ENCODE assay signal across 8 cellular contexts in genomic region chr1:23018661-23019093, GRCh38. TPM values are rescaled to one million over a fixed set of nuclear protein-coding genes. Genes with fewer than 3 reads are reported as not detected.
DNase-seq lines count a peak whose midpoint lies in the region; ATAC-seq, FAIRE-seq and TF ChIP-seq lines count a peak whose summit lies in the region.

No MANE protein-coding gene starts in this region.

- H4K5ac ChIP-seq in IMR-90 (ENCODE audit: low read depth, low read length): peak overlapping the region; percentile 87

- H3K4me1 ChIP-seq in Caco-2 (no peaks in the 10 kb centered on the region), IMR-90 (ENCODE audit: control insufficient read depth, insufficient read depth, low read length) (peaks cover 2% of the 10 kb centered on the region; the same call in 1 of the 2 replicates), breast epithelium (peaks cover 0 to 6% of the 10 kb centered on the region in 2 donors), lower lobe of right lung (peaks cover 23% of the 10 kb centered on the region)

- H3K27me3 Mint-ChIP-seq in Caco-2 (ENCODE audit: insufficient read depth, unreplicated experiment): no peaks in the 10 kb centered on the region

- peak overlapping the region; percentile 95 for H3K27ac Mint-ChIP-seq in Caco-2 (ENCODE audit: unreplicated experiment)

- 0% methylated on average over 2 of the region's 10 CpGs; no CpG with 5 or more reads in 1 of the 2 experiments for WGBS in IMR-90 (ENCODE audit: extremely low coverage in 2 of 2, insufficient read length in 1 of 2), 2 experiments

- H3K36me3 ChIP-seq in Caco-2 (ENCODE audit: control insufficient read depth, insufficient read depth, low read length) (no peaks in the 10 kb centered on the region), IMR-90 (ENCODE audit: control insufficient read depth, insufficient read depth, low read length) (no peaks in the 10 kb centered on the region), breast epithelium (no peaks in the 10 kb centered on the region), lower lobe of right lung (no peaks in the 10 kb centered on the region)

- H3K4me3 Mint-ChIP-seq in Caco-2 (ENCODE audit: unreplicated experiment): peak overlapping the region; percentile 77

- BruUV-seq in Caco-2 (replicated peaks; lab: Mats Ljungman, UMichigan) (TSS peak; percentile 83), IMR-90 (replicated peaks; lab: Mats Ljungman, UMichigan) (no TSS peak)

- no peak overlapping the region for H2BK20ac ChIP-seq in IMR-90 (ENCODE audit: low read depth, low read length)

- peak overlapping the region; percentile 67; the same call in 1 of the 2 replicates for H3K4ac ChIP-seq in IMR-90 (ENCODE audit: low read depth, low read length)

- dilution Hi-C loops in IMR-90 (cut with HindIII; ENCODE audit: low sequenced_read_pairs, unreplicated experiment): no loop called here

- peak; percentile 1; the same call in 1 of the 2 replicates for ATAC-seq in IMR-90 (ENCODE audit: low read depth)
- ATAC-seq in lower lobe of right lung: peak; percentile 1 to 8
- ATAC-seq in GM21529 (IDR thresholded peaks at IDR 0.05; ENCODE audit: unreplicated experiment): no peak

- in situ Hi-C loops in IMR-90 (cut with MboI; ENCODE audit: low sequenced_read_pairs): no loop called here

- peak overlapping the region; percentile 20 for H3K18ac ChIP-seq in IMR-90 (ENCODE audit: low read depth, low read length)

- H3K23ac ChIP-seq in IMR-90 (ENCODE audit: low read depth, low read length): peak overlapping the region; percentile 78

- H3K4me1 Mint-ChIP-seq in Caco-2 (ENCODE audit: low read depth, unreplicated experiment): no peaks in the 10 kb centered on the region

- peak overlapping the region; percentile 8; the same call in 1 of the 2 replicates for H4K91ac ChIP-seq in IMR-90 (ENCODE audit: insufficient read depth, low read depth, low read length)

- H2BK5ac ChIP-seq in IMR-90 (ENCODE audit: low read depth, low read length, poor library complexity, severe bottlenecking): peak overlapping the region; percentile 82

- H3K4me3 ChIP-seq in Caco-2 (ENCODE audit: low read depth, low read length) (peak overlapping the region; percentile 93), IMR-90 (ENCODE audit: insufficient read depth, low read depth, low read length) (peak overlapping the region; percentile 59), breast epithelium (peak overlapping the region; percentile 98 to 99 (median 99)), lower lobe of right lung (peak overlapping the region; percentile 96)

- H3K36me3 Mint-ChIP-seq in Caco-2 (ENCODE audit: insufficient read depth, unreplicated experiment): peaks cover 14% of the 10 kb centered on the region

- POLR2A ChIA-PET in Caco-2 (lab: Charles Lee): interaction anchor here (1.0 kb wide), 1 partner anchor 22 kb away, joined by 3 read pairs; no protein-coding TSS in a partner anchor
- POLR2A ChIA-PET in IMR-90 (lab: Charles Lee; ENCODE audit: unreplicated experiment): interaction anchor here (1.0 kb wide), 1 partner anchor 25 kb away, joined by 3 read pairs; no protein-coding TSS in a partner anchor

- peaks cover 8% of the 10 kb centered on the region for H3K9me3 ChIP-seq in Caco-2
- no peaks in the 10 kb centered on the region for H3K9me3 ChIP-seq in IMR-90 (ENCODE audit: control insufficient read depth, insufficient read depth, low read length)
- peaks cover 0 to 8% of the 10 kb centered on the region in 2 donors for H3K9me3 ChIP-seq in breast epithelium
- no peaks in the 10 kb centered on the region for H3K9me3 ChIP-seq in lower lobe of right lung

- intact Hi-C loops in Caco-2 (cut with micrococcal nuclease; ENCODE audit: unreplicated experiment): loop anchor here (5.0 kb wide), 1 partner anchor 149 kb away; the partner anchor contains the start of gene LUZP1
- intact Hi-C loops in IMR-90 (cut with micrococcal nuclease): no loop called here
- intact Hi-C loops in breast epithelium (cut with DNase I; ENCODE audit: low total_unique reads): no loop called here
- intact Hi-C loops in lower lobe of right lung (cut with DNase I): no loop called here

- no peak for FAIRE-seq in urothelium cell line (lab: Jason Lieb, UNC)

- H4K8ac ChIP-seq in IMR-90 (ENCODE audit: low read depth in 2 of 2, low read length in 2 of 2): peak overlapping the region; percentile 89 to 99

- peak overlapping the region; percentile 70; the same call in 1 of the 2 replicates for H3K56ac ChIP-seq in IMR-90 (ENCODE audit: extremely low read depth, insufficient read depth, low read length)

- no peak for DNase-seq in Caco-2
- DNase-seq in IMR-90: no peak
- no peak for DNase-seq in breast epithelium (ENCODE audit: low spot score in 2 of 2)
- no peak for DNase-seq in lower lobe of right lung
- peak; percentile 27 for DNase-seq in urothelium cell line (ENCODE audit: low spot score)
- DNase-seq in NCI-H1092 (lab: John Stamatoyannopoulos, UW): no peak
- DNase-seq in dermis blood vessel endothelial cell: no peak

- peaks cover 9% of the 10 kb centered on the region for H3K9me3 Mint-ChIP-seq in Caco-2 (ENCODE audit: unreplicated experiment)

- CTCF ChIA-PET in Caco-2 (lab: Charles Lee): interaction anchor here (0.7 kb wide), 1 partner anchor 83 kb away, joined by 4 read pairs; no protein-coding TSS in a partner anchor
- CTCF ChIA-PET in IMR-90 (lab: Yijun Ruan, JAX): interaction anchor here (0.6 kb wide), 1 partner anchor 468 kb away, joined by 3 read pairs; no protein-coding TSS in a partner anchor

- H2AK9ac ChIP-seq in IMR-90 (replicated peaks; ENCODE audit: low read depth, low read length, poor library complexity): no peak overlapping the region

- H2AK5ac ChIP-seq in IMR-90 (ENCODE audit: low read depth, low read length): no peak overlapping the region; the same call in 1 of the 2 replicates

- peak overlapping the region; percentile 2; the same call in 1 of the 2 replicates for H2BK120ac ChIP-seq in IMR-90 (ENCODE audit: low read depth, low read length)

- peak overlapping the region; percentile 68 for H3K9ac ChIP-seq in IMR-90 (ENCODE audit: low read depth, low read length)

- peak overlapping the region; percentile 92 for H3K4me2 ChIP-seq in IMR-90 (ENCODE audit: low read depth, low read length)

- H3K27ac ChIP-seq in IMR-90 (ENCODE audit: insufficient read depth, low read length) (peak overlapping the region; percentile 33), breast epithelium (peak overlapping the region; percentile 91 to 92), lower lobe of right lung (peak overlapping the region; percentile 93)

- peak overlapping the region; percentile 75 for H3K14ac ChIP-seq in IMR-90 (replicated peaks; ENCODE audit: low read depth, low read length)

- no peak for TF ChIP-seq RAD21 in IMR-90 (IDR thresholded peaks at IDR 0.05; ENCODE audit: low read length)

- no peak for TF ChIP-seq CTCF in Caco-2 (IDR thresholded peaks at IDR 0.05; ENCODE audit: insufficient read depth in 1 of 2, low read depth in 1 of 2, low read length in 1 of 2, severe bottlenecking in 1 of 2, unreplicated experiment in 1 of 2)
- no peak for TF ChIP-seq CTCF in IMR-90 (conservative IDR thresholded peaks at IDR 0.05; ENCODE audit: low read depth, low read length)
- no peak for TF ChIP-seq CTCF in breast epithelium (IDR thresholded peaks at IDR 0.05)
- TF ChIP-seq CTCF in lower lobe of right lung (IDR thresholded peaks at IDR 0.05): no peak

- peaks cover 0 to 29% of the 10 kb centered on the region in 2 experiments; a peak in 2 of 4 replicates for H3K79me1 ChIP-seq in IMR-90 (ENCODE audit: low read depth in 1 of 2, low read length in 2 of 2)

- no peaks in the 10 kb centered on the region for H3K9me1 ChIP-seq in IMR-90 (ENCODE audit: insufficient read depth, low read length)

- TF ChIP-seq POLR2A in IMR-90 (IDR thresholded peaks at IDR 0.05; ENCODE audit: low read depth, low read length) (no peak), breast epithelium (IDR thresholded peaks at IDR 0.05) (no peak)

- no peak overlapping the region for H2BK15ac ChIP-seq in IMR-90 (ENCODE audit: low read depth, low read length)

- peak overlapping the region; percentile 90 for H2AFZ ChIP-seq in IMR-90 (replicated peaks; ENCODE audit: low read length, poor library complexity)

- peaks cover 29% of the 10 kb centered on the region for H4K20me1 ChIP-seq in IMR-90 (ENCODE audit: insufficient read depth, low read length)

- no peaks in the 10 kb centered on the region for H3K27me3 ChIP-seq in Caco-2 (replicated peaks; ENCODE audit: control insufficient read depth, insufficient read depth, low read length)
- H3K27me3 ChIP-seq in IMR-90 (ENCODE audit: control insufficient read depth, insufficient read depth, low read length): no peaks in the 10 kb centered on the region
- no peaks in the 10 kb centered on the region for H3K27me3 ChIP-seq in breast epithelium
- H3K27me3 ChIP-seq in lower lobe of right lung (ENCODE audit: low read depth): no peaks in the 10 kb centered on the region

TF ChIP-seq in IMR-90, 13 proteins besides CTCF, POLR2A, EP300 and RAD21:
- peak; percentile 35; the same call in 1 of the 2 replicates for TF ChIP-seq CEBPB (IDR thresholded peaks at IDR 0.05; ENCODE audit: low read depth, low read length)
- TF ChIP-seq FOS (IDR thresholded peaks at IDR 0.05; ENCODE audit: low read depth, low read length): no peak

RNA-seq across cellular contexts. Expression of gene KDM1A, which starts 0.6 kb away (rescaled TPM):
- 82.8 and 83.0 TPM in 2 replicates for total RNA-seq in Caco-2 (2022)
- 104 and 148 TPM in 2 replicates for total RNA-seq in IMR-90 (2012; rRNA removed)
- polyA plus RNA-seq in IMR-90 (2012; rRNA removed): 54.9 and 58.7 TPM in 2 replicates
- polyA plus RNA-seq in IMR-90 (2012; cell fraction: cytosol; rRNA removed): 41.1 and 81.9 TPM in 2 replicates
- polyA plus RNA-seq in IMR-90 (2012; cell fraction: nucleus; rRNA removed; ENCODE audit: low replicate concordance): 37.7 and 93.7 TPM in 2 replicates
- total RNA-seq in breast epithelium: 10 to 100 TPM; 41.6 to 73.2 (median 68.5) TPM
- 38.6 TPM for total RNA-seq in lower lobe of right lung
- 108 and 119 TPM in 2 replicates for total RNA-seq in dermis blood vessel endothelial cell

RNA-seq across cellular contexts. Expression of gene TEX46, which starts 3.0 kb away (rescaled TPM):
- total RNA-seq in Caco-2 (2022) (0.68 TPM in 1 of 2 replicates, not detected in the other), IMR-90 (2012; rRNA removed) (not detected in 2 replicates), breast epithelium (not detected), lower lobe of right lung (not detected), dermis blood vessel endothelial cell (not detected in 2 replicates)
- polyA plus RNA-seq in IMR-90 (2012; rRNA removed): not detected in 2 replicates
- polyA plus RNA-seq in IMR-90 (2012; cell fraction: cytosol; rRNA removed): not detected in 2 replicates
- not detected in 2 replicates for polyA plus RNA-seq in IMR-90 (2012; cell fraction: nucleus; rRNA removed; ENCODE audit: low replicate concordance)

RNA-seq across cellular contexts. Expression of gene LACTBL1, which starts 46.0 kb away (rescaled TPM):
- not detected in 2 replicates for total RNA-seq in Caco-2 (2022)
- not detected in 2 replicates for total RNA-seq in IMR-90 (2012; rRNA removed)
- polyA plus RNA-seq in IMR-90 (2012; rRNA removed): not detected in 2 replicates
- polyA plus RNA-seq in IMR-90 (2012; cell fraction: cytosol; rRNA removed): not detected in 2 replicates
- not detected in 2 replicates for polyA plus RNA-seq in IMR-90 (2012; cell fraction: nucleus; rRNA removed; ENCODE audit: low replicate concordance)
- total RNA-seq in breast epithelium: not detected
- total RNA-seq in lower lobe of right lung: not detected
- total RNA-seq in dermis blood vessel endothelial cell: not detected in 2 replicates

Comparison
In these comparisons a context has a peak if more than half of its experiments do, and no peak if none do; other contexts are left out.
1. H3K27ac ChIP-seq: peak in every context shown above with its lines; median percentile 93 in lower lobe of right lung; 92 in breast epithelium; 33 in IMR-90.